1 cellular context compared by ENCODE assay signal in genomic region chr1:201214461-201214860, GRCh38.
TF ChIP-seq lines count a peak whose summit lies in the region.

No MANE protein-coding gene starts in this region.

TF ChIP-seq in GM12878, 131 proteins besides CTCF, POLR2A, EP300 and RAD21 (continued from another document):
- TF ChIP-seq, protein P1, sequence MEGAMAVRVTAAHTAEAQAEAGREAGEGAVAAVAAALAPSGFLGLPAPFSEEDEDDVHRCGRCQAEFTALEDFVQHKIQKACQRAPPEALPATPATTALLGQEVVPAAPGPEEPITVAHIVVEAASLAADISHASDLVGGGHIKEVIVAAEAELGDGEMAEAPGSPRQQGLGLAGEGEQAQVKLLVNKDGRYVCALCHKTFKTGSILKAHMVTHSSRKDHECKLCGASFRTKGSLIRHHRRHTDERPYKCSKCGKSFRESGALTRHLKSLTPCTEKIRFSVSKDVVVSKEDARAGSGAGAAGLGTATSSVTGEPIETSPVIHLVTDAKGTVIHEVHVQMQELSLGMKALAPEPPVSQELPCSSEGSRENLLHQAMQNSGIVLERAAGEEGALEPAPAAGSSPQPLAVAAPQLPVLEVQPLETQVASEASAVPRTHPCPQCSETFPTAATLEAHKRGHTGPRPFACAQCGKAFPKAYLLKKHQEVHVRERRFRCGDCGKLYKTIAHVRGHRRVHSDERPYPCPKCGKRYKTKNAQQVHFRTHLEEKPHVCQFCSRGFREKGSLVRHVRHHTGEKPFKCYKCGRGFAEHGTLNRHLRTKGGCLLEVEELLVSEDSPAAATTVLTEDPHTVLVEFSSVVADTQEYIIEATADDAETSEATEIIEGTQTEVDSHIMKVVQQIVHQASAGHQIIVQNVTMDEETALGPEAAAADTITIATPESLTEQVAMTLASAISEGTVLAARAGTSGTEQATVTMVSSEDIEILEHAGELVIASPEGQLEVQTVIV (IDR thresholded peaks at IDR 0.05; ENCODE audit: borderline replicate concordance, partially characterized antibody), result no peak
- no peak for TF ChIP-seq ZNF24 (IDR thresholded peaks at IDR 0.05)
- no peak for TF ChIP-seq JUND (IDR thresholded peaks at IDR 0.05; ENCODE audit: low read depth, low read length)
- no peak for TF ChIP-seq PAX5 (IDR thresholded peaks at IDR 0.05; ENCODE audit: borderline replicate concordance, low read depth, low read length)
TF ChIP-seq in GM12878: peak in this region for 0.
